In the genomic region with DNA sequence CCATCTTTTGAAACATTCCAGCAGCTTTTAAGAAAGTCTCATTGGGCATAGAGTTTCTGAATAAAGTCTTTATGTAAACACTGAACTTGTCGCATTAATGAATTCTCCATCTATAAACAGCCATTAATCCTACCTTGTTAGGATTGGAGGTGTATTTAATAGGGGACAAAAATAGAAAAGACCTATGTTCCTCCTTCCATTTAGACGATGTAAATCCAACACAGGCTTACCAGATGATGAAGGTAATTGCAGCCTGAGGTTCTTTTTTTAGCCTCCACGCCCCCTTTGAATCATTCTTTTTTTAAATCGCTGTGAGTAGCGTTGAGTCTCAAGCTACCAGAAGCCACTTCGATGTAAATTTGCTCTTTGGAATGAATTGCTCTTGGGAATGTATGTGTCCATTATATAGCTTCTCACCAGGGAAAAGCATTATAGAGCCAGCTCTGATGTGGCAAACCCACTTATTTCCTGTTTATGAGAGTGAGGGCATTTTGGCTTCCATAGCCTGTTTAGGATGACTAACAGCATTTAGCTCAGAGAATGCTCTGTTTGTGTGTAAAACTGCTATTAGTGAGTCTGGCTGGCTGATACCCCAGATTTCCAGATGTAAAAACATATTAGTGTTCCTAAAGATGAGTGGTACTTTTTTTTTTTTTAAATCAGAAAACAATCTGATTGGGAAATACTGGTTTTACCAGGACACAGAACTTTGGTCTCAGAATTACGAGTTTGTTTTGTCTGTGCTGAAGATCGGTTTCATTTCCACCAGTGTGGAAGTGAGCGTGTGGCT, we compare ENCODE assay signal across 9 cellular contexts.
A peak's percentile ranks its signal among the peaks of the same experiment; 100 is the strongest.
DNase-seq lines count a peak whose midpoint lies in the region; ATAC-seq, FAIRE-seq and TF ChIP-seq lines count a peak whose summit lies in the region.
"Had no signal": no experiment of that assay in that cellular context is flagged by ENCODE, and none has a peak within 500 bp of the region (broad histone marks: within the 10 kb centered on the region; RNA-seq: fewer than 3 reads in every experiment).

No MANE protein-coding gene starts in this region.

- H3K27me3 ChIP-seq in A673 (replicated peaks; ENCODE audit: insufficient read depth, low read depth, low read length, poor library complexity): no peaks in the 10 kb centered on the region
- H3K27me3 ChIP-seq in astrocyte (ENCODE audit: insufficient read depth, low read length): no peaks in the 10 kb centered on the region
- H3K27me3 ChIP-seq: testis had no signal

- H3K9me3 Mint-ChIP-seq in astrocyte (ENCODE audit: unreplicated experiment): no peaks in the 10 kb centered on the region

- H3K27me3 Mint-ChIP-seq in astrocyte (ENCODE audit: low read depth, unreplicated experiment): no peaks in the 10 kb centered on the region

- H3K27ac Mint-ChIP-seq in astrocyte (ENCODE audit: unreplicated experiment): peak overlapping the region; percentile 77

- H4K20me1 ChIP-seq in astrocyte (ENCODE audit: insufficient read depth, low read length): no peaks in the 10 kb centered on the region

- H3K4me3 ChIP-seq in A673 (ENCODE audit: low read depth, low read length, poor library complexity, severe bottlenecking) (peak overlapping the region; percentile 17), astrocyte (ENCODE audit: insufficient read depth, low read depth, low read length) (peak overlapping the region; percentile 11)
- H3K4me3 ChIP-seq: testis had no signal

- H3K36me3 ChIP-seq in A673 (ENCODE audit: insufficient read depth, low read length, poor library complexity, severe bottlenecking) (no peaks in the 10 kb centered on the region), astrocyte (ENCODE audit: insufficient read depth, low read length) (no peaks in the 10 kb centered on the region)

- CTCF ChIA-PET in A673 (lab: Charles Lee): interaction anchor here (0.5 kb wide), 1 partner anchor 26 kb away, joined by 5 read pairs; no protein-coding TSS in a partner anchor

- H2AFZ ChIP-seq in astrocyte (ENCODE audit: low read depth, low read length): no peak overlapping the region

- DNase-seq in A673 (ENCODE audit: low spot score) (peak; percentile 90), HCEC 1CT (peak; percentile 96), astrocyte (ENCODE audit: low read depth) (peak; percentile 97), lung microvascular endothelial cell (ENCODE audit: low read depth in 2 of 2) (peak; percentile 96 to 97), NCI-H2029 (lab: John Stamatoyannopoulos, UW) (no peak), NCI-H345 treated with DMSO at 0.1 percent for 48 hours (lab: John Stamatoyannopoulos, UW; ENCODE audit: unreplicated experiment) (no peak)
- DNase-seq: testis had no signal

- no peaks in the 10 kb centered on the region for H3K79me2 ChIP-seq in astrocyte (ENCODE audit: insufficient read depth, low read length)

- POLR2A ChIA-PET in A673 (lab: Charles Lee; ENCODE audit: low non-redundant PET): no interaction called here

- H3K36me3 Mint-ChIP-seq in astrocyte (ENCODE audit: low read depth, unreplicated experiment): peaks cover 3% of the 10 kb centered on the region

- no peaks in the 10 kb centered on the region for H3K9me3 ChIP-seq in A673 (ENCODE audit: low read depth, low read length, poor library complexity, severe bottlenecking)
- H3K9me3 ChIP-seq in astrocyte (ENCODE audit: insufficient read depth, low read depth, low read length): no peaks in the 10 kb centered on the region
- H3K9me3 ChIP-seq: testis had no signal

- TF ChIP-seq CTCF in A673 (conservative IDR thresholded peaks at IDR 0.05; ENCODE audit: low read depth, low read length) (no peak), astrocyte (IDR thresholded peaks at IDR 0.05; ENCODE audit: insufficient read depth, low read depth, low read length) (no peak)

- peaks cover 44% of the 10 kb centered on the region for H3K4me1 ChIP-seq in A673 (ENCODE audit: insufficient read depth, low read length, poor library complexity, severe bottlenecking)
- peaks cover 34% of the 10 kb centered on the region for H3K4me1 ChIP-seq in astrocyte (ENCODE audit: insufficient read depth, low read length)
- H3K4me1 ChIP-seq: testis had no signal

- H3K27ac ChIP-seq in A673 (ENCODE audit: low read depth, low read length, poor library complexity, severe bottlenecking) (peak overlapping the region; percentile 7), astrocyte (ENCODE audit: low read depth, low read length) (peak overlapping the region; percentile 75)
- H3K27ac ChIP-seq: testis had no signal

- intact Hi-C loops in A673 (cut with micrococcal nuclease; ENCODE audit: unreplicated experiment): loop anchor here (10.0 kb wide), 1 partner anchor 336 kb away; no protein-coding TSS in a partner anchor

- H3K4me3 Mint-ChIP-seq in astrocyte (ENCODE audit: unreplicated experiment): no peak overlapping the region

- H3K4me2 ChIP-seq in astrocyte (ENCODE audit: low read length): peak overlapping the region; percentile 63

- no TSS peak for BruUV-seq in A673 (replicated peaks; lab: Mats Ljungman, UMichigan)

- H3K4me1 Mint-ChIP-seq in astrocyte (ENCODE audit: low read depth, unreplicated experiment): peaks cover 26% of the 10 kb centered on the region

- no peak for ATAC-seq in HG03457 (IDR thresholded peaks at IDR 0.05; ENCODE audit: unreplicated experiment)
- ATAC-seq in HG02798 (IDR thresholded peaks at IDR 0.05; ENCODE audit: poor library complexity, unreplicated experiment): no peak

- peak overlapping the region; percentile 60 for H3K9ac ChIP-seq in astrocyte (ENCODE audit: low read length)

- peak; percentile 97 for FAIRE-seq in astrocyte (lab: Jason Lieb, UNC)

Comparison
In these comparisons a context has a peak if more than half of its experiments do, and no peak if none do; other contexts are left out.
1. DNase-seq: peak in A673 (single experiment), HCEC 1CT (single experiment), astrocyte (single experiment) and lung microvascular endothelial cell (2 of 2); none in NCI-H2029 (single experiment) and NCI-H345 treated with DMSO at 0.1 percent for 48 hours (single experiment).